1 cellular context compared by ENCODE assay signal in the genomic region with DNA sequence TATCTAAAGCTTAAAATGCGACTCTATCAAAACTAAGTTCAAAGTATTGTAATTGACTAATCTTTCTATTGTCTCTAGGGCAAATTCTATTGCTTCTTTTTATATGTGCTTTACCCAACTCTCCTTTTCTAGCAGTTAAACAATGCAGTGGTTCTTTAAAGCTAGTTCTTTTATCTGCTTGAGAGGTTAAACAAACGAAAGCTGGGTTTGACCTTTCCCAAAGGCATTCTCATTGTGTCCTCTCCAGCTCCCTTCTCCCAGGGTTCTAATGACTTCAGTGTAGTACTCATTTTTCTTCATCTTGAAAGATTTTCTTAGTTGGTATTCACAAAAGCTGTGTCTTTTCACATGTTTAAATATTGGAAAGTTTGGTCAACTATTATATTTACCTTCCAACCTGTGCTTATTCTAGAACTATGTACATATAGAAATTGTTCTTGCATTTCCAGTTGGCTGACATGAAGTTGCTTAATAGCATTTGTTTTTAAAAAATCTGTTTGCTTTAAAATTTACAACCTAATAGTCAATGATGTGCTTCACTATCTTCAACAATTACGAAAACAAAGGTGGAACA.
TF ChIP-seq lines count a peak whose summit lies in the region.

No MANE protein-coding gene starts in this region.

TF ChIP-seq in HCT116, 20 proteins besides CTCF, POLR2A, EP300 and RAD21 (continued from another document):
- TF ChIP-seq FOSL1 (IDR thresholded peaks at IDR 0.05; ENCODE audit: low read depth) (no peak), EGR1 (IDR thresholded peaks at IDR 0.05; ENCODE audit: low read depth) (no peak), SRF (IDR thresholded peaks at IDR 0.05; ENCODE audit: low read depth) (no peak), CBX3 (IDR thresholded peaks at IDR 0.05; ENCODE audit: low read depth) (no peak)
TF ChIP-seq in HCT116: peak in this region for 0.
